8 cellular contexts compared by ENCODE assay signal in the genomic region with DNA sequence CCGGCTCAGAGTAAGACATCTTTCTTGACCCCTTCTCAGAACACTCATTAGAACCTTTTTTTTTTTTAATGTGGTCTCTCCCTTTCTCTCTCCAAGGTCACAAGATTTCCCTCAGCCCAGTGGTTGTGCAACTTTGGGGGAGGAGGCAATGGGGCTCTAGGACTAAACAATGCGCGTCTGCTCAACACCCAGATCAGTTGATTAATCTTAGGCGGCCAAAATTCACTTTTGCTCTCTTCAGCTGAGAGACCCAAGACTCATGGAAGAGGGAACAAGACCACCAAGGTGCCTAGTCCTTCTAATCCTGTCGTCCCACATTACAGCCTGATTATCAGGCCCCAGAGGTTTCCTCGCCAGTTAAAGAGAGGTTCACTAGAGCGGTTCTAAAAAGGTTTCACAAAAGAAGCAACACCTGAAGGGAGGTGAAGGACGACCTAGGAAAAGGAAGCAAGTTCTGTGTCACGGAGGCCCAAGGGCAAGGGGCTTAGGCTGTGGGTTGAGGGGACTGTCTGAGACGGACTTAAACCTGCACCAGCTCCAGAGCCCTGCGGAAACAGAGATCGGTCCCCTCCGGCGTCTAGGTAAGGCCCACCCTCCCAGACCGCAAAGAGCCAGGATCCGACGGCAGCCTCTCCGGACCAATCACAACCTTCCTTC. TPM values are rescaled to one million over a fixed set of nuclear protein-coding genes. Genes with fewer than 3 reads are reported as not detected.
DNase-seq lines count a peak whose midpoint lies in the region; ATAC-seq and TF ChIP-seq lines count a peak whose summit lies in the region.

No MANE protein-coding gene starts in this region.

- no peak for TF ChIP-seq CTCF in endodermal cell (conservative IDR thresholded peaks at IDR 0.05)

- H3K36me3 ChIP-seq in endodermal cell (ENCODE audit: control insufficient read depth, insufficient read depth, low read length) (peaks cover 23% of the 10 kb centered on the region), muscle layer of duodenum (ENCODE audit: control insufficient read depth in 1 of 2, insufficient read depth in 2 of 2, low read length in 2 of 2) (peaks cover 1 to 10% of the 10 kb centered on the region in 2 donors)

- H3K9me3 ChIP-seq in endodermal cell (ENCODE audit: control insufficient read depth, low read length) = no peaks in the 10 kb centered on the region
- no peaks in the 10 kb centered on the region for H3K9me3 ChIP-seq in muscle layer of duodenum (ENCODE audit: control insufficient read depth in 1 of 2, low read length in 2 of 2)

- H3K9me3 Mint-ChIP-seq in activated T-cell treated with anti-CD3 and anti-CD28 coated beads, Interleukin-2, amount 50 U/mL, for 72 hours = no peaks in the 10 kb centered on the region
- no peaks in the 10 kb centered on the region for H3K9me3 Mint-ChIP-seq in endodermal cell

- H3K27me3 Mint-ChIP-seq in activated T-cell treated with anti-CD3 and anti-CD28 coated beads, Interleukin-2, amount 50 U/mL, for 72 hours (ENCODE audit: low read depth) = no peaks in the 10 kb centered on the region
- peaks cover 2% of the 10 kb centered on the region for H3K27me3 Mint-ChIP-seq in endodermal cell (ENCODE audit: insufficient read depth)

- H3K27ac Mint-ChIP-seq in activated T-cell treated with anti-CD3 and anti-CD28 coated beads, Interleukin-2, amount 50 U/mL, for 72 hours = peak overlapping the region; percentile 84
- H3K27ac Mint-ChIP-seq in endodermal cell = peak overlapping the region; percentile 99

- peaks cover 16% of the 10 kb centered on the region for H3K4me1 ChIP-seq in endodermal cell (ENCODE audit: control insufficient read depth, insufficient read depth, low read length)
- peaks cover 21 to 35% of the 10 kb centered on the region in 2 donors for H3K4me1 ChIP-seq in muscle layer of duodenum (ENCODE audit: control insufficient read depth in 1 of 2, insufficient read depth in 2 of 2, low read length in 2 of 2)

- no peaks in the 10 kb centered on the region for H3K27me3 ChIP-seq in endodermal cell (ENCODE audit: control insufficient read depth, insufficient read depth, low read length, poor library complexity, severe bottlenecking)
- H3K27me3 ChIP-seq in muscle layer of duodenum (ENCODE audit: low read depth, low read length) = no peaks in the 10 kb centered on the region

- ATAC-seq in activated T-cell treated with anti-CD3 and anti-CD28 coated beads, Interleukin-2, amount 50 U/mL, for 72 hours (replicated peaks in 1 of 2) = no peak

- H3K4me3 ChIP-seq in endodermal cell (ENCODE audit: low read length) (peak overlapping the region; percentile 85), muscle layer of duodenum (ENCODE audit: low read depth in 1 of 2, low read length in 2 of 2) (peak overlapping the region; percentile 63 to 92)

- H3K27ac ChIP-seq in endodermal cell (ENCODE audit: low read depth, low read length) (peak overlapping the region; percentile 73), muscle layer of duodenum (ENCODE audit: low read length) (peak overlapping the region; percentile 100)

- H3K4me1 Mint-ChIP-seq in activated T-cell treated with anti-CD3 and anti-CD28 coated beads, Interleukin-2, amount 50 U/mL, for 72 hours (ENCODE audit: low read depth) = peaks cover 52% of the 10 kb centered on the region
- peaks cover 30% of the 10 kb centered on the region for H3K4me1 Mint-ChIP-seq in endodermal cell

- DNase-seq in activated T-cell treated with anti-CD3 and anti-CD28 coated beads, Interleukin-2, amount 50 U/mL, for 72 hours = no peak
- no peak for DNase-seq in activated T-cell treated with anti-CD3 and anti-CD28 coated beads, Interleukin-2, amount 50 U/mL, for 48 hours
- DNase-seq in RPMI8226 (peak; percentile 20), endodermal cell (no peak), 8988T (no peak), NCI-H1105 (lab: John Stamatoyannopoulos, UW) (no peak), NCI-H1930 (lab: John Stamatoyannopoulos, UW) (no peak)

- peaks cover 0 to 4% of the 10 kb centered on the region in 2 donors for H3K36me3 Mint-ChIP-seq in activated T-cell treated with anti-CD3 and anti-CD28 coated beads, Interleukin-2, amount 50 U/mL, for 72 hours (ENCODE audit: insufficient read depth in 2 of 2)
- H3K36me3 Mint-ChIP-seq in endodermal cell (ENCODE audit: low read depth) = peaks cover 15% of the 10 kb centered on the region

- peak overlapping the region; percentile 88 for H3K9ac ChIP-seq in endodermal cell (ENCODE audit: extremely low read depth, low read length, poor library complexity, severe bottlenecking)

- H3K4me3 Mint-ChIP-seq in activated T-cell treated with anti-CD3 and anti-CD28 coated beads, Interleukin-2, amount 50 U/mL, for 72 hours = peak overlapping the region; percentile 97 to 99
- peak overlapping the region; percentile 79 for H3K4me3 Mint-ChIP-seq in endodermal cell

- 14 to 15% methylated on average over 7 to 18 of the region's 18 CpGs for WGBS in endodermal cell (ENCODE audit: insufficient coverage in 1 of 2, insufficient read length in 1 of 2), 2 experiments

RNA-seq across cellular contexts. Expression of a gene that starts 0.8 kb away (rescaled TPM):
- total RNA-seq in activated T-cell treated with anti-CD3 and anti-CD28 coated beads, Interleukin-2, amount 50 U/mL, for 72 hours = 10 to 100 TPM; 37.7 to 40.7 TPM
- 10 to 100 TPM; 48.4 to 60.3 TPM for total RNA-seq in endodermal cell
- polyA plus RNA-seq in endodermal cell (2013, experiment 1 of 2) = 60.9 TPM
- polyA plus RNA-seq in endodermal cell (2013, experiment 2 of 2) = 51.7 TPM

RNA-seq across cellular contexts. Expression of a gene that starts 1.0 kb away (rescaled TPM):
- total RNA-seq in activated T-cell treated with anti-CD3 and anti-CD28 coated beads, Interleukin-2, amount 50 U/mL, for 72 hours = 10 to 100 TPM; 18.8 to 23.7 TPM
- 1 to 10 TPM; 5.5 to 8.1 TPM for total RNA-seq in endodermal cell
- 27.5 TPM for polyA plus RNA-seq in endodermal cell (2013, experiment 1 of 2)
- polyA plus RNA-seq in endodermal cell (2013, experiment 2 of 2) = 21.6 TPM

RNA-seq across cellular contexts. Expression of a gene that starts 7.0 kb away (rescaled TPM):
- 1 to 10 TPM in 1 of 2 donors, not detected in 1; 1.3 TPM for total RNA-seq in activated T-cell treated with anti-CD3 and anti-CD28 coated beads, Interleukin-2, amount 50 U/mL, for 72 hours
- not detected for total RNA-seq in endodermal cell
- 0.85 TPM for polyA plus RNA-seq in endodermal cell (2013, experiment 1 of 2)
- polyA plus RNA-seq in endodermal cell (2013, experiment 2 of 2) = not detected

RNA-seq across cellular contexts. Expression of a gene that starts 48.3 kb away (rescaled TPM):
- 1,000 to 10,000 TPM; 1,155 to 1,265 TPM for total RNA-seq in activated T-cell treated with anti-CD3 and anti-CD28 coated beads, Interleukin-2, amount 50 U/mL, for 72 hours
- total RNA-seq in endodermal cell = 1,000 to 10,000 TPM; 1,281 to 1,338 TPM
- polyA plus RNA-seq in endodermal cell (2013, experiment 1 of 2) = 1,028 TPM
- polyA plus RNA-seq in endodermal cell (2013, experiment 2 of 2) = 890 TPM

RNA-seq across cellular contexts. Expression of a gene that starts 58.7 kb away (rescaled TPM):
- 100 to 1,000 TPM; 109 to 145 TPM for total RNA-seq in activated T-cell treated with anti-CD3 and anti-CD28 coated beads, Interleukin-2, amount 50 U/mL, for 72 hours
- 100 to 1,000 TPM; 184 to 209 TPM for total RNA-seq in endodermal cell
- 101 TPM for polyA plus RNA-seq in endodermal cell (2013, experiment 1 of 2)
- polyA plus RNA-seq in endodermal cell (2013, experiment 2 of 2) = 95.7 TPM
